ENCODE assay signal across 8 cellular contexts in genomic region chr1:109075531-109076490, GRCh38. TPM values are rescaled to one million over a fixed set of nuclear protein-coding genes. Genes with fewer than 3 reads are reported as not detected.
A peak's percentile ranks its signal among the peaks of the same experiment; 100 is the strongest.
DNase-seq lines count a peak whose midpoint lies in the region; ATAC-seq and TF ChIP-seq lines count a peak whose summit lies in the region.

A gene with protein sequence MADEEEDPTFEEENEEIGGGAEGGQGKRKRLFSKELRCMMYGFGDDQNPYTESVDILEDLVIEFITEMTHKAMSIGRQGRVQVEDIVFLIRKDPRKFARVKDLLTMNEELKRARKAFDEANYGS (minus strand): TSS chr1:109076003. CDS start chr1:109075947, 56 bp downstream.

- H3K9me3 Mint-ChIP-seq in activated T-cell treated with anti-CD3 and anti-CD28 coated beads, Interleukin-2, amount 50 U/mL, for 4 hours = no peaks in the 10 kb centered on the region

- H3K36me3 Mint-ChIP-seq in activated T-cell treated with anti-CD3 and anti-CD28 coated beads, Interleukin-2, amount 50 U/mL, for 4 hours (ENCODE audit: insufficient read depth) = peaks cover 8% of the 10 kb centered on the region

- H3K27me3 ChIP-seq in Panc1 (ENCODE audit: control insufficient read depth, insufficient read depth, low read length) = no peaks in the 10 kb centered on the region
- no peaks in the 10 kb centered on the region for H3K27me3 ChIP-seq in esophagus (ENCODE audit: control insufficient read depth in 1 of 2, insufficient read depth in 2 of 2, low read length in 2 of 2)
- H3K27me3 ChIP-seq in muscle layer of colon (ENCODE audit: control insufficient read depth in 1 of 2, insufficient read depth in 2 of 2, low read length in 2 of 2) = no peaks in the 10 kb centered on the region

- TSS peak; percentile 95 for BruUV-seq in Panc1 (replicated peaks; lab: Mats Ljungman, UMichigan)

- CTCF ChIA-PET in Panc1 (lab: Charles Lee) = no interaction called here

- TF ChIP-seq CTCF in Panc1 (IDR thresholded peaks at IDR 0.05) = no peak

- no peaks in the 10 kb centered on the region for H3K9me3 ChIP-seq in Panc1 (ENCODE audit: control insufficient read depth, insufficient read depth, low read depth, low read length)
- H3K9me3 ChIP-seq in esophagus (ENCODE audit: control insufficient read depth in 2 of 2, insufficient read depth in 1 of 2, low read depth in 1 of 2, low read length in 1 of 2) = no peaks in the 10 kb centered on the region
- no peaks in the 10 kb centered on the region for H3K9me3 ChIP-seq in muscle layer of colon (ENCODE audit: low read length)

- POLR2A ChIA-PET in Panc1 (lab: Charles Lee) = interaction anchor here (0.6 to 0.7 kb wide), 3 partner anchors 24 to 323 kb away, joined by 3 read pairs; no protein-coding TSS in a partner anchor

- WGBS in esophagus, 2 donors = 5% methylated on average over 39 of the region's 39 CpGs

- H3K4me1 Mint-ChIP-seq in activated T-cell treated with anti-CD3 and anti-CD28 coated beads, Interleukin-2, amount 50 U/mL, for 4 hours (ENCODE audit: low read depth) = peaks cover 18% of the 10 kb centered on the region

- in situ Hi-C loops in Panc1 (cut with HindIII; ENCODE audit: low pct_unique_long_range_greater_than_20kb, low sequenced_read_pairs) = no loop called here

- H3K4me3 Mint-ChIP-seq in activated T-cell treated with anti-CD3 and anti-CD28 coated beads, Interleukin-2, amount 50 U/mL, for 4 hours = peak within 1 kb of the TSS; percentile 99

- peak; percentile 83 for DNase-seq in DMS53 treated with DMSO at 0.1 percent for 48 hours (lab: John Stamatoyannopoulos, UW; ENCODE audit: unreplicated experiment)
- DNase-seq in Jurkat, Clone E6-1 (ENCODE audit: low read depth, low spot score) = peak; percentile 69
- DNase-seq in Panc1 (ENCODE audit: low read depth, low spot score) = peak; percentile 66
- peak; percentile 77 for DNase-seq in activated T-cell treated with anti-CD3 and anti-CD28 coated beads, Interleukin-2, amount 50 U/mL, for 4 hours
- peak; percentile 78 for DNase-seq in stimulated activated CD8-positive, alpha-beta memory T cell treated with anti-CD3 and anti-CD28 coated beads, Interleukin-7, amount 100 ng/mL, for 24 hours (ENCODE audit: low read depth)

- H3K4me1 ChIP-seq in Panc1 (ENCODE audit: control insufficient read depth, insufficient read depth, low read length) (peaks cover 7% of the 10 kb centered on the region; the same call in 1 of the 2 replicates), esophagus (ENCODE audit: control insufficient read depth in 2 of 2, insufficient read depth in 2 of 2, low read length in 1 of 2) (no peaks in the 10 kb centered on the region), muscle layer of colon (ENCODE audit: insufficient read depth, low read length) (peaks cover 7% of the 10 kb centered on the region)

- H3K36me3 ChIP-seq in Panc1 (ENCODE audit: control insufficient read depth, insufficient read depth, low read length) = peaks cover 8% of the 10 kb centered on the region; the same call in 1 of the 2 replicates
- H3K36me3 ChIP-seq in esophagus (ENCODE audit: control insufficient read depth in 2 of 2, insufficient read depth in 2 of 2, low read length in 1 of 2) = peaks cover under 1 to 4% of the 10 kb centered on the region in 2 donors
- no peaks in the 10 kb centered on the region for H3K36me3 ChIP-seq in muscle layer of colon (ENCODE audit: insufficient read depth, low read length)

- peak within 1 kb of the TSS; percentile 98 for H3K27ac ChIP-seq in Panc1 (ENCODE audit: low read length)
- peak within 1 kb of the TSS; percentile 96 to 99 for H3K27ac ChIP-seq in esophagus (ENCODE audit: low read depth in 2 of 2, low read length in 1 of 2)
- peak within 1 kb of the TSS; percentile 90 for H3K27ac ChIP-seq in muscle layer of colon (ENCODE audit: low read depth, low read length)

- intact Hi-C loops in Panc1 (cut with micrococcal nuclease; ENCODE audit: unreplicated experiment) = no loop called here

- no peaks in the 10 kb centered on the region for H3K27me3 Mint-ChIP-seq in activated T-cell treated with anti-CD3 and anti-CD28 coated beads, Interleukin-2, amount 50 U/mL, for 4 hours (ENCODE audit: low read depth)

- H3K9ac ChIP-seq in muscle layer of colon (ENCODE audit: low read length) = peak within 1 kb of the TSS; percentile 91

- peak within 1 kb of the TSS; percentile 99 for H3K4me3 ChIP-seq in Jurkat, Clone E6-1 (ENCODE audit: low read length)
- H3K4me3 ChIP-seq in Panc1 (ENCODE audit: low read depth in 2 of 2, low read length in 2 of 2) (peak within 1 kb of the TSS; percentile 97 to 99), esophagus (ENCODE audit: low read depth in 1 of 2, low read length in 2 of 2) (peak within 1 kb of the TSS; percentile 89 to 98), muscle layer of colon (ENCODE audit: low read depth in 1 of 2, low read length in 2 of 2) (peak within 1 kb of the TSS; percentile 48 to 89)

- peak; percentile 99 for ATAC-seq in GM21619 (IDR thresholded peaks at IDR 0.05; ENCODE audit: unreplicated experiment)
- ATAC-seq in Panc1 = peak; percentile 100
- ATAC-seq in activated T-cell treated with anti-CD3 and anti-CD28 coated beads, Interleukin-2, amount 50 U/mL, for 4 hours = peak; percentile 100

RNA-seq across cellular contexts. Expression of the gene that starts here (rescaled TPM):
- 19.5 TPM for polyA plus RNA-seq in Jurkat, Clone E6-1 (2012; ENCODE audit: insufficient read depth, insufficient read length)
- 28.9 TPM for total RNA-seq in Panc1 (2021; ENCODE audit: unreplicated experiment)
- 14.4 TPM for polyA plus RNA-seq in Panc1 (2012; ENCODE audit: insufficient read length)
- 10 to 100 TPM; 38.1 to 43.5 (median 43.3) TPM for total RNA-seq in activated T-cell treated with anti-CD3 and anti-CD28 coated beads, Interleukin-2, amount 50 U/mL, for 4 hours
- 10 to 100 TPM; 20.2 to 33.9 TPM for polyA plus RNA-seq in esophagus

Comparison
In these comparisons a context has a peak if more than half of its experiments do, and no peak if none do; other contexts are left out.
1. Peak in every context shown above with its lines: DNase-seq, ATAC-seq, H3K4me3 ChIP-seq and H3K27ac ChIP-seq.